Comparison of ENCODE assay signal across 8 cellular contexts in the genomic region with DNA sequence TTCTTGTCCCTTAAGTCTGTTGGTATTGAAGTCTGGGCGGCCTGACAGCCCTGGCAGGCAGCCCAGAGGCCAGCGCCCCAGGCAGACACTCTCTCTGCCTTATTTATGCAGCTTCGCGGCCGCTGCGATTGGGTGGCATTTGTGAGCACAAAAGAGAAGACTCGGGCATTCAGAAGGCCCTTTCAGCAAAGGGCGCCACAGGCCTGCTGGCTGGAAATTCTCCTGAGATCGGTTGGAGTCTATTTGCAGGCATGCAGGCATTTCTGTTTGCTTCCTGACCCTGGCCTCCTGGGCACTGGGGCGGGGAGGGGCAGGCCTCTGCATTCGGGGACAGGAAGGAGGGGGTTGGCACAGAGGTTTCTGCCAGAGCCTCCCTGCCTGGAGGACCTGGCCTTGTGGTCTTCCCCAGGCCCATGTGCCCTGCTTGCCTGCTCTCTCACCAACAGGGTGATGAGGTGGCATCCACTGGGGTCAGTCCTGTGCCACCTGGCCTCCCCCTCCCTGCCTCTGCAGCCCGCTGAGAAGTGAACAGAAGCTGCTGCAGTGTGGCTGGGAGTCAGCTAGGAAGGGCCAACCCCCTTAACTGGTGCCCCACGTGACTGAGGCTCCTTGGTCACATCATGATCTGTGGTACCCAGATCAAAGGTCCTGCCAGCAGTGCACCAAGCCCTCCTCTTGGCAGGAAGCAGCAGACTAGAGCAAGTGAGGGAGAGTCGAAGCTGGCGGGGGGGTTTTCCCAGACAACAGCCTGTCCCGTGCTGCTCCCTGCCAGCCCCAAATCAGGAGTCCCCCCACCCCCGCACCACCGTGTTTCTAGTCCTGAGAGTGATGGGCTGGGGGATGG. TPM values are rescaled to one million over a fixed set of nuclear protein-coding genes. Genes with fewer than 3 reads are reported as not detected.
DNase-seq lines count a peak whose midpoint lies in the region; ATAC-seq and TF ChIP-seq lines count a peak whose summit lies in the region.

No MANE protein-coding gene starts in this region.

- POLR2A ChIA-PET in RWPE1 (lab: Yijun Ruan, JAX; ENCODE audit: low non-redundant PET) = no interaction called here

- H3K4me3 Mint-ChIP-seq in immature natural killer cell = peak overlapping the region; percentile 74 to 88 (median 77)

- H3K36me3 Mint-ChIP-seq in immature natural killer cell = peaks cover 0 to 3% (median 0%) of the 10 kb centered on the region in 3 donors

- CTCF ChIA-PET in RWPE1 (lab: Yijun Ruan, JAX) = interaction anchor here (0.5 to 1.0 kb wide), 3 partner anchors 21 to 191 kb away, joined by 3 to 6 read pairs (median 3); no protein-coding TSS in a partner anchor

- H3K27ac Mint-ChIP-seq in immature natural killer cell = peak overlapping the region; percentile 90 to 99 (median 99)

- TF ChIP-seq CTCF in RWPE1 (conservative IDR thresholded peaks at IDR 0.05; ENCODE audit: low read depth) = no peak

- H3K27me3 Mint-ChIP-seq in immature natural killer cell (ENCODE audit: low read depth in 3 of 3) = peaks cover 9 to 28% (median 19%) of the 10 kb centered on the region in 3 donors

- peaks cover 54 to 68% of the 10 kb centered on the region in 2 donors for H3K4me1 Mint-ChIP-seq in immature natural killer cell

- ATAC-seq in GM19035 (IDR thresholded peaks at IDR 0.05; ENCODE audit: unreplicated experiment) (peak; percentile 61), HG03520 (IDR thresholded peaks at IDR 0.05; ENCODE audit: unreplicated experiment) (peak; percentile 52)

- DNase-seq in RWPE1 (ENCODE audit: low spot score) (peak; percentile 28), immature natural killer cell (peak; percentile 82 to 86 (median 83)), GOT3 (lab: John Stamatoyannopoulos, UW) (no peak), epidermal melanocyte (ENCODE audit: insufficient read length, low spot score) (no peak)
- peak; percentile 85 for DNase-seq in activated effector memory CD4-positive, alpha-beta T cell treated with Interleukin-2 at 50 U/mL for 16 hours
- DNase-seq in stimulated activated CD4-positive, alpha-beta T cell treated with anti-CD3 and anti-CD28 coated beads, TNF-alpha, amount 100 ng/mL, for 48 hours (ENCODE audit: low read depth in 3 of 3) = peak; percentile 72 to 84 (median 77)

- no peaks in the 10 kb centered on the region for H3K9me3 Mint-ChIP-seq in immature natural killer cell

- peak overlapping the region; percentile 58 for H3K27ac ChIP-seq in RWPE1

RNA-seq across cellular contexts. Expression of a gene that starts 16.6 kb away (rescaled TPM):
- polyA plus RNA-seq in immature natural killer cell = 100 to 1,000 TPM in 1 of 3 donors, 10 to 100 TPM in 2; 78.7 to 115 (median 79.3) TPM

Comparison
In these comparisons a context has a peak if more than half of its experiments do, and no peak if none do; other contexts are left out.
1. DNase-seq: peak in RWPE1 (single experiment), activated effector memory CD4-positive, alpha-beta T cell treated with Interleukin-2 at 50 U/mL for 16 hours (single experiment), immature natural killer cell (3 of 3) and stimulated activated CD4-positive, alpha-beta T cell treated with anti-CD3 and anti-CD28 coated beads, TNF-alpha, amount 100 ng/mL, for 48 hours (3 of 3); none in GOT3 (single experiment) and epidermal melanocyte (single experiment).